Comparison of ENCODE assay signal across 9 cellular contexts in genomic region chr20:46090095-46090388, GRCh38. TPM values are rescaled to one million over a fixed set of nuclear protein-coding genes. Genes with fewer than 3 reads are reported as not detected.
A peak's percentile ranks its signal among the peaks of the same experiment; 100 is the strongest.
DNase-seq lines count a peak whose midpoint lies in the region; ATAC-seq and TF ChIP-seq lines count a peak whose summit lies in the region.
"Had no signal": no experiment of that assay in that cellular context is flagged by ENCODE, and none has a peak within 500 bp of the region (broad histone marks: within the 10 kb centered on the region; RNA-seq: fewer than 3 reads in every experiment).

No MANE protein-coding gene starts in this region.

- no peak for ATAC-seq in activated T-cell treated with anti-CD3 and anti-CD28 coated beads, Interleukin-2, amount 50 U/mL, for 72 hours (replicated peaks in 1 of 2)
- ATAC-seq in right lobe of liver (no peak), HG02970 (IDR thresholded peaks at IDR 0.05; ENCODE audit: low FRiP score, unreplicated experiment) (no peak), GM21576 (IDR thresholded peaks at IDR 0.05; ENCODE audit: unreplicated experiment) (no peak)

- peak overlapping the region; percentile 64 for H3K27ac Mint-ChIP-seq in activated T-cell treated with anti-CD3 and anti-CD28 coated beads, Interleukin-2, amount 50 U/mL, for 72 hours

- H3K27me3 ChIP-seq in adipocyte (replicated peaks; ENCODE audit: control insufficient read depth, insufficient read depth, low read length), result no peaks in the 10 kb centered on the region
- H3K27me3 ChIP-seq in right lobe of liver, result no peaks in the 10 kb centered on the region
- H3K27me3 ChIP-seq in tibial artery, result no peaks in the 10 kb centered on the region

- DNase-seq in activated T-cell treated with anti-CD3 and anti-CD28 coated beads, Interleukin-2, amount 50 U/mL, for 72 hours, result no peak
- no peak for DNase-seq in activated T-cell treated with anti-CD3 and anti-CD28 coated beads for 4 hours
- DNase-seq in adipocyte (ENCODE audit: low read depth), result no peak
- no peak for DNase-seq in right lobe of liver
- no peak for DNase-seq in tibial artery
- DNase-seq in T1000 (lab: John Stamatoyannopoulos, UW), result no peak

- H3K9me3 ChIP-seq in adipocyte (ENCODE audit: control insufficient read depth, low read length), result no peaks in the 10 kb centered on the region
- no peaks in the 10 kb centered on the region for H3K9me3 ChIP-seq in right lobe of liver
- no peaks in the 10 kb centered on the region for H3K9me3 ChIP-seq in tibial artery

- peak overlapping the region; percentile 89 for H3K4me3 ChIP-seq in adipocyte (ENCODE audit: low read length)
- H3K4me3 ChIP-seq in right lobe of liver, result peak overlapping the region; percentile 79 to 98 (median 87)
- peak overlapping the region; percentile 74 to 87 for H3K4me3 ChIP-seq in tibial artery

- no peaks in the 10 kb centered on the region for H3K27me3 Mint-ChIP-seq in activated T-cell treated with anti-CD3 and anti-CD28 coated beads, Interleukin-2, amount 50 U/mL, for 72 hours (ENCODE audit: low read depth)

- TF ChIP-seq CTCF in right lobe of liver (IDR thresholded peaks at IDR 0.05), result no peak
- TF ChIP-seq CTCF in tibial artery (IDR thresholded peaks at IDR 0.05), result no peak

- H3K4me1 ChIP-seq in adipocyte (ENCODE audit: control insufficient read depth, insufficient read depth, low read length), result peaks cover 41% of the 10 kb centered on the region
- H3K4me1 ChIP-seq in right lobe of liver, result peaks cover 0 to 37% (median 9%) of the 10 kb centered on the region in 4 donors
- peaks cover 0 to 43% (median 36%) of the 10 kb centered on the region in 4 donors for H3K4me1 ChIP-seq in tibial artery

- H3K9ac ChIP-seq in adipocyte (ENCODE audit: low read length), result peak overlapping the region; percentile 94

- H3K27ac ChIP-seq in right lobe of liver (peak overlapping the region; percentile 97 to 99 (median 98)), tibial artery (peak overlapping the region; percentile 97)

- intact Hi-C loops in right lobe of liver (cut with DNase I), result loop anchor here in 1 of 2 donors (10.0 kb wide), 1 partner anchor 75 kb away; no protein-coding TSS in a partner anchor
- intact Hi-C loops in tibial artery (cut with DNase I; ENCODE audit: low total_unique reads), result loop anchor here (10.0 kb wide), 1 partner anchor 265 kb away; no protein-coding TSS in a partner anchor

- H3K4me3 Mint-ChIP-seq in activated T-cell treated with anti-CD3 and anti-CD28 coated beads, Interleukin-2, amount 50 U/mL, for 72 hours, result peak overlapping the region; percentile 92 to 96

- TF ChIP-seq POLR2A in right lobe of liver (IDR thresholded peaks at IDR 0.05), result no peak

- WGBS in right lobe of liver (ENCODE audit: insufficient coverage, low coverage, low lambda C conversion rate, missing lambda C conversion rate), result 0% methylated on average over 7 of the region's 7 CpGs

- peaks cover 0 to 2% of the 10 kb centered on the region in 2 donors for H3K36me3 Mint-ChIP-seq in activated T-cell treated with anti-CD3 and anti-CD28 coated beads, Interleukin-2, amount 50 U/mL, for 72 hours (ENCODE audit: insufficient read depth in 2 of 2)

- no peaks in the 10 kb centered on the region for H3K9me3 Mint-ChIP-seq in activated T-cell treated with anti-CD3 and anti-CD28 coated beads, Interleukin-2, amount 50 U/mL, for 72 hours

- H3K4me1 Mint-ChIP-seq in activated T-cell treated with anti-CD3 and anti-CD28 coated beads, Interleukin-2, amount 50 U/mL, for 72 hours (ENCODE audit: low read depth), result peaks cover 50% of the 10 kb centered on the region

- H3K36me3 ChIP-seq in adipocyte (ENCODE audit: control insufficient read depth, insufficient read depth, low read length, severe bottlenecking) (no peaks in the 10 kb centered on the region), right lobe of liver (no peaks in the 10 kb centered on the region), tibial artery (no peaks in the 10 kb centered on the region)

RNA-seq across cellular contexts. Expression of gene NCOA5, which starts 0.3 kb away (rescaled TPM):
- 10 to 100 TPM; 18.2 to 19.2 TPM for total RNA-seq in activated T-cell treated with anti-CD3 and anti-CD28 coated beads, Interleukin-2, amount 50 U/mL, for 72 hours
- 10 to 100 TPM in 1 of 6 experiments, 1 to 10 TPM in 5; 5.1 to 10.4 (median 8.8) TPM for total RNA-seq in right lobe of liver

RNA-seq across cellular contexts. Expression of gene CD40, which starts 28.1 kb away (rescaled TPM):
- 1 to 10 TPM; 3.6 to 4.2 TPM for total RNA-seq in activated T-cell treated with anti-CD3 and anti-CD28 coated beads, Interleukin-2, amount 50 U/mL, for 72 hours
- 10 to 100 TPM in 2 of 6 experiments, 1 to 10 TPM in 4; 8.8 to 11.7 (median 9.4) TPM for total RNA-seq in right lobe of liver
- total RNA-seq: HT-29 had no signal
